In genomic region chr4:99013402-99013843, GRCh38 we compare ENCODE assay signal across 14 cellular contexts. TPM values are rescaled to one million over a fixed set of nuclear protein-coding genes. Genes with fewer than 3 reads are reported as not detected.
DNase-seq lines count a peak whose midpoint lies in the region; ATAC-seq, FAIRE-seq and TF ChIP-seq lines count a peak whose summit lies in the region.
"Had no signal": no experiment of that assay in that cellular context is flagged by ENCODE, and none has a peak within 500 bp of the region (broad histone marks: within the 10 kb centered on the region; RNA-seq: fewer than 3 reads in every experiment).

No MANE protein-coding gene starts in this region.

- TF ChIP-seq CTCF in WTC11 (IDR thresholded peaks at IDR 0.05) (no peak), esophagus squamous epithelium (IDR thresholded peaks at IDR 0.05) (no peak), keratinocyte (optimal IDR thresholded peaks at IDR 0.05 in 1 of 3, IDR thresholded peaks at IDR 0.05 in 1 of 3, conservative IDR thresholded peaks at IDR 0.05 in 1 of 3; ENCODE audit: extremely low read depth in 1 of 3, insufficient read depth in 2 of 3, low read length in 3 of 3) (no peak), thoracic aorta (IDR thresholded peaks at IDR 0.05) (no peak)

- H3K36me3 ChIP-seq in esophagus squamous epithelium (peaks cover 0 to 5% (median 0%) of the 10 kb centered on the region in 3 donors), keratinocyte (ENCODE audit: control insufficient read depth in 2 of 2, extremely low read depth in 1 of 2, insufficient read depth in 2 of 2, low read length in 2 of 2) (peaks cover 2 to 6% of the 10 kb centered on the region in 2 experiments), thoracic aorta (no peaks in the 10 kb centered on the region)
- H3K36me3 ChIP-seq: adrenal gland, gastrocnemius medialis, pancreas had no signal

- FAIRE-seq in keratinocyte (lab: Jason Lieb, UNC): peak; percentile 13
- FAIRE-seq: pancreas had no signal

- intact Hi-C loops in esophagus squamous epithelium (cut with DNase I): no loop called here

- POLR2A ChIA-PET in WTC11 (lab: Charles Lee): interaction anchor here (2.0 kb wide), 1 partner anchor 18 kb away, joined by 13 read pairs; the partner anchor contains the start of gene METAP1

- no peaks in the 10 kb centered on the region for H3K27me3 Mint-ChIP-seq in WTC11 (ENCODE audit: low read depth)
- H3K27me3 Mint-ChIP-seq: activated CD4-positive, alpha-beta memory T cell treated with anti-CD3 and anti-CD28 coated beads for 36 hours had no signal

- H3K4me3 ChIP-seq in esophagus squamous epithelium (no peak overlapping the region), keratinocyte (ENCODE audit: control insufficient read depth in 2 of 3, extremely low read depth in 1 of 3, insufficient read depth in 2 of 3, low read depth in 1 of 3, low read length in 3 of 3) (no peak overlapping the region), thoracic aorta (peak overlapping the region; percentile 44)
- H3K4me3 ChIP-seq: adrenal gland, gastrocnemius medialis, pancreas had no signal

- H4K20me1 ChIP-seq in keratinocyte (ENCODE audit: control insufficient read depth, extremely low read depth, insufficient read depth, low read length): peaks cover 6% of the 10 kb centered on the region

- H3K4me2 ChIP-seq in keratinocyte (ENCODE audit: control insufficient read depth, extremely low read depth, insufficient read depth, low read depth, low read length): no peak overlapping the region

- no peaks in the 10 kb centered on the region for H3K9me3 ChIP-seq in esophagus squamous epithelium
- H3K9me3 ChIP-seq in keratinocyte (ENCODE audit: control insufficient read depth, low read depth, low read length): no peaks in the 10 kb centered on the region
- H3K9me3 ChIP-seq in thoracic aorta: peaks cover 5% of the 10 kb centered on the region
- H3K9me3 ChIP-seq: adrenal gland, gastrocnemius medialis, pancreas had no signal

- H3K27ac ChIP-seq in esophagus squamous epithelium (peak overlapping the region; percentile 30 to 74 (median 60)), keratinocyte (ENCODE audit: control insufficient read depth, insufficient read depth, low read length) (no peak overlapping the region), thoracic aorta (peak overlapping the region; percentile 81 to 88)
- H3K27ac ChIP-seq: gastrocnemius medialis, pancreas had no signal

- no peak overlapping the region for H3K4me3 Mint-ChIP-seq in WTC11
- H3K4me3 Mint-ChIP-seq: activated CD4-positive, alpha-beta memory T cell treated with anti-CD3 and anti-CD28 coated beads for 36 hours had no signal

- H3K27me3 ChIP-seq in esophagus squamous epithelium: no peaks in the 10 kb centered on the region
- no peaks in the 10 kb centered on the region for H3K27me3 ChIP-seq in keratinocyte (ENCODE audit: control insufficient read depth, extremely low read depth, insufficient read depth, low read length)
- H3K27me3 ChIP-seq in thoracic aorta (replicated peaks; ENCODE audit: insufficient read depth): no peaks in the 10 kb centered on the region
- H3K27me3 ChIP-seq: adrenal gland, gastrocnemius medialis, pancreas had no signal

- CTCF ChIA-PET in WTC11 (lab: Charles Lee): interaction anchor here (2.3 kb wide), 1 partner anchor 18 kb away, joined by 10 read pairs; the partner anchor contains the start of gene METAP1

- no peak overlapping the region for H3K9ac ChIP-seq in keratinocyte (ENCODE audit: control insufficient read depth, extremely low read depth, insufficient read depth, low read length)

- dilution Hi-C loops in keratinocyte (cut with MboI; ENCODE audit: extremely low pct_ligation_motif_present, low sequenced_read_pairs): no loop called here

- 44 to 45% methylated on average over 4 of the region's 4 CpGs for WGBS in esophagus squamous epithelium, 2 donors

- H3K4me1 ChIP-seq in esophagus squamous epithelium (peaks cover 0 to 40% (median 10%) of the 10 kb centered on the region in 3 donors), keratinocyte (ENCODE audit: control insufficient read depth, extremely low read depth, insufficient read depth, low read length) (peaks cover 2% of the 10 kb centered on the region), thoracic aorta (ENCODE audit: control insufficient read depth in 1 of 2, low read depth in 2 of 2) (peaks cover 0 to 28% of the 10 kb centered on the region in 2 donors)
- H3K4me1 ChIP-seq: adrenal gland, pancreas had no signal

- TF ChIP-seq POLR2A in esophagus squamous epithelium (IDR thresholded peaks at IDR 0.05): no peak

- H3K9me1 ChIP-seq in keratinocyte (ENCODE audit: control insufficient read depth, extremely low read depth, insufficient read depth, low read length): no peaks in the 10 kb centered on the region

- peaks cover 41% of the 10 kb centered on the region for H3K36me3 Mint-ChIP-seq in WTC11

- H3K79me2 ChIP-seq in keratinocyte (ENCODE audit: control insufficient read depth, insufficient read depth, low read length): peaks cover 99% of the 10 kb centered on the region

- peak overlapping the region; percentile 91 for H3K27ac Mint-ChIP-seq in WTC11
- H3K27ac Mint-ChIP-seq: activated CD4-positive, alpha-beta memory T cell treated with anti-CD3 and anti-CD28 coated beads for 36 hours had no signal

- peak; percentile 93 for ATAC-seq in WTC11
- peak; percentile 94 for ATAC-seq in thoracic aorta (ENCODE audit: insufficient number of reproducible peaks, low FRiP score, low read depth)
- no peak for ATAC-seq in HG03354 (IDR thresholded peaks at IDR 0.05; ENCODE audit: poor library complexity, severe bottlenecking, unreplicated experiment)
- no peak for ATAC-seq in HG03196 (IDR thresholded peaks at IDR 0.05; ENCODE audit: unreplicated experiment)
- ATAC-seq: gastrocnemius medialis had no signal

- H2AFZ ChIP-seq in keratinocyte (ENCODE audit: control insufficient read depth, low read length): no peak overlapping the region

- peak; percentile 20 for DNase-seq in WTC11 (ENCODE audit: low spot score)
- DNase-seq in esophagus squamous epithelium (lab: John Stamatoyannopoulos, UW): no peak
- DNase-seq in keratinocyte (ENCODE audit: low read depth, low spot score): no peak
- no peak for DNase-seq in thoracic aorta (ENCODE audit: low spot score)
- DNase-seq in NCI-H510A (lab: John Stamatoyannopoulos, UW): no peak
- no peak for DNase-seq in NOMO-1 (lab: John Stamatoyannopoulos, UW; ENCODE audit: unreplicated experiment in 2 of 2)
- DNase-seq: activated CD4-positive, alpha-beta memory T cell treated with anti-CD3 and anti-CD28 coated beads for 36 hours; adrenal gland; gastrocnemius medialis; islet precursor cell; NCI-H1092; pancreas had no signal

- H3K9me3 Mint-ChIP-seq in WTC11: peaks cover 25% of the 10 kb centered on the region

- peaks cover 42% of the 10 kb centered on the region for H3K4me1 Mint-ChIP-seq in WTC11

TF ChIP-seq in WTC11, 78 proteins besides CTCF, POLR2A, EP300 and RAD21:
- TF ChIP-seq GABPB1 (CRISPR knock-in tag; IDR thresholded peaks at IDR 0.05) (peak; percentile 69), AR (CRISPR knock-in tag; IDR thresholded peaks at IDR 0.05) (no peak)

RNA-seq across cellular contexts. Expression of gene METAP1, which starts 17.9 kb away (rescaled TPM):
- total RNA-seq in WTC11 (2021) (86.7 to 102 TPM (median 91.4 TPM) in 3 replicates), esophagus squamous epithelium (10 to 100 TPM; 48.5 to 81.6 (median 72.1) TPM), thoracic aorta (10 to 100 TPM; 39.7 to 54.9 TPM)
- polyA plus RNA-seq in keratinocyte: 43.9 to 89.4 TPM (median 88.8 TPM) in 3 replicates
- polyA plus RNA-seq in keratinocyte (2011; ENCODE audit: low read depth): 210 TPM
- polyA plus RNA-seq in keratinocyte (2011; cell fraction: cytosol; rRNA removed): 50.3 and 90.5 TPM in 2 replicates
- polyA plus RNA-seq in keratinocyte (2011; cell fraction: nucleus; rRNA removed): 72.3 and 90.4 TPM in 2 replicates
- polyA plus RNA-seq in keratinocyte (2012; ENCODE audit: low replicate concordance): 41.6 and 60.3 TPM in 2 replicates
- polyA minus RNA-seq in keratinocyte: 47.2 to 91.9 TPM (median 64.3 TPM) in 3 replicates
- 38.8 TPM for polyA minus RNA-seq in keratinocyte (2011; cell fraction: cytosol; rRNA and poly(A)+ RNA removed)
- polyA minus RNA-seq in keratinocyte (2011; cell fraction: nucleus; rRNA and poly(A)+ RNA removed): 35.7 and 72.4 TPM in 2 replicates

Comparison
In these comparisons a context has a peak if more than half of its experiments do, and no peak if none do; other contexts are left out.
1. ATAC-seq: peak in WTC11 (single experiment) and thoracic aorta (single experiment); none in HG03354 (single experiment) and HG03196 (single experiment).